ENCODE assay signal across 8 cellular contexts in the genomic region with DNA sequence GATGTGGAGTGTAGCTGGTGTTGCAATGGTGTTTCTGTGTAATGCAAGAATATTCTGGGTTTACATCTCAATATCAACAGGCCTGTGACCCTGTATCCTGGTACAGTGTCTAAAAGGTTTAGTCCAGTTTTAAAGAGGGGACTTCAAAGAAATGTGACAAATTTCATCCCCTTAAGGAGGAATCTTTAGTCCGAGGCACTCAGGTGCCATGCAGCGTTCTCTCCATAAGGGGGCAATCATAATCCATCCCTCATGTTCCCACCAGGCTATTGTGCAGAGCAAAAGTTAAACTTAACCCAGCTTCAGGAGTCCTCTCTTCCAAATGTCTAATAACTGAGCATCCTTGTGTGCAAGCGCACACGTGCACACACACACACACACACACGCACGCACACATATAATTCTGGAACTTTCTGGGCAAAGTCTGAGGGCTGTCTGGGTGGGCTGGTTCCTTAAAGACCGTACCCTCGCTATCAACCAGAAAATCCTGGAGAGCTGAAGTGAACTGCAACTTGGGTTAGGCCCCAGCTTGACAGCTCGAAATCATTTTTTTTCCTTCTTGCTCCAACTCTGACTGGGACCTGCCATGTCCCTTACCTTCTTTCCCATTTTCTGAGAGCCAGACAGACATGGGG. TPM values are rescaled to one million over a fixed set of nuclear protein-coding genes. Genes with fewer than 3 reads are reported as not detected.
A peak's percentile ranks its signal among the peaks of the same experiment; 100 is the strongest.
DNase-seq lines count a peak whose midpoint lies in the region; ATAC-seq and TF ChIP-seq lines count a peak whose summit lies in the region.

No MANE protein-coding gene starts in this region.

- no peak overlapping the region for H3K27ac Mint-ChIP-seq in CD8-positive, alpha-beta T cell

- H3K27me3 Mint-ChIP-seq in CD8-positive, alpha-beta T cell (ENCODE audit: low read depth), result no peaks in the 10 kb centered on the region

- H3K36me3 ChIP-seq in Karpas-422 (ENCODE audit: insufficient read depth, low read length), result no peaks in the 10 kb centered on the region
- H3K36me3 ChIP-seq in trophoblast cell (ENCODE audit: control insufficient read depth in 1 of 2, insufficient read depth in 2 of 2, low read length in 2 of 2), result no peaks in the 10 kb centered on the region
- H3K36me3 ChIP-seq in CD8-positive, alpha-beta T cell (ENCODE audit: insufficient read depth, low read length), result no peaks in the 10 kb centered on the region

- H2BK120ac ChIP-seq in trophoblast cell (ENCODE audit: insufficient read depth, low read length, poor library complexity), result no peak overlapping the region

- H3K9me3 ChIP-seq in Karpas-422 (ENCODE audit: low read length), result no peaks in the 10 kb centered on the region
- no peaks in the 10 kb centered on the region for H3K9me3 ChIP-seq in trophoblast cell (ENCODE audit: insufficient read depth, low read depth, low read length)
- H3K9me3 ChIP-seq in CD8-positive, alpha-beta T cell (ENCODE audit: low read length), result no peaks in the 10 kb centered on the region

- CTCF ChIA-PET in CD8-positive, alpha-beta T cell (lab: Charles Lee), result no interaction called here

- H3K4me1 Mint-ChIP-seq in CD8-positive, alpha-beta T cell (ENCODE audit: low read depth), result peaks cover 10% of the 10 kb centered on the region

- H3K79me2 ChIP-seq in Karpas-422 (ENCODE audit: low read length) (no peaks in the 10 kb centered on the region), trophoblast cell (ENCODE audit: control insufficient read depth, insufficient read depth, low read length, poor library complexity) (no peaks in the 10 kb centered on the region)

- peak; percentile 32 to 51 for DNase-seq in NCI-H2081 (lab: John Stamatoyannopoulos, UW)
- no peak for DNase-seq in NCI-H2081 treated with DMSO at 0.1 percent for 48 hours (lab: John Stamatoyannopoulos, UW)
- DNase-seq in Karpas-422, result peak; percentile 80
- DNase-seq in SKM-1 (lab: John Stamatoyannopoulos, UW; ENCODE audit: unreplicated experiment), result peak; percentile 22
- DNase-seq in fibroblast of the conjunctiva (ENCODE audit: low read depth), result peak; percentile 34
- peak; percentile 37 to 70 for DNase-seq in trophoblast cell
- no peak for DNase-seq in CD8-positive, alpha-beta T cell

- no peak for ATAC-seq in CD8-positive, alpha-beta T cell
- no peak for ATAC-seq in GM19463 (IDR thresholded peaks at IDR 0.05; ENCODE audit: unreplicated experiment)

- H3K23ac ChIP-seq in trophoblast cell (ENCODE audit: low read length), result no peak overlapping the region

- no peak overlapping the region for H3K18ac ChIP-seq in trophoblast cell (ENCODE audit: low read length)

- H3K4ac ChIP-seq in trophoblast cell (ENCODE audit: low read depth, low read length), result no peak overlapping the region

- no CpG with 5 or more reads among the region's 9 CpGs for WGBS in trophoblast cell (ENCODE audit: extremely low coverage, insufficient coverage, insufficient read length)

- no peak overlapping the region for H2AK5ac ChIP-seq in trophoblast cell (ENCODE audit: low read length)

- no peak overlapping the region for H3K9ac ChIP-seq in Karpas-422 (ENCODE audit: low read length)
- no peak overlapping the region for H3K9ac ChIP-seq in trophoblast cell (ENCODE audit: low read length)

- no peak overlapping the region for H2BK12ac ChIP-seq in trophoblast cell (ENCODE audit: low read length)

- H2BK5ac ChIP-seq in trophoblast cell (ENCODE audit: low read depth, low read length, poor library complexity), result no peak overlapping the region

- H4K12ac ChIP-seq in trophoblast cell (ENCODE audit: low read depth, low read length), result no peak overlapping the region

- H3K4me1 ChIP-seq in Karpas-422 (ENCODE audit: low read length) (no peaks in the 10 kb centered on the region), trophoblast cell (ENCODE audit: control insufficient read depth in 1 of 2, insufficient read depth in 2 of 2, low read length in 2 of 2) (peaks cover 0 to 4% of the 10 kb centered on the region in 2 experiments)
- no peaks in the 10 kb centered on the region for H3K4me1 ChIP-seq in CD8-positive, alpha-beta T cell (ENCODE audit: insufficient read depth, low read length)

- H3K14ac ChIP-seq in trophoblast cell (ENCODE audit: low read length), result no peak overlapping the region

- no peaks in the 10 kb centered on the region for H4K20me1 ChIP-seq in Karpas-422 (ENCODE audit: insufficient read depth, low read depth, low read length)

- no peaks in the 10 kb centered on the region for H3K27me3 ChIP-seq in Karpas-422 (ENCODE audit: low read length)
- no peaks in the 10 kb centered on the region for H3K27me3 ChIP-seq in trophoblast cell (ENCODE audit: insufficient read depth, low read length)
- no peaks in the 10 kb centered on the region for H3K27me3 ChIP-seq in CD8-positive, alpha-beta T cell (ENCODE audit: insufficient read depth, low read length)

- no peak overlapping the region for H3K27ac ChIP-seq in Karpas-422 (ENCODE audit: low read length)
- H3K27ac ChIP-seq in trophoblast cell (ENCODE audit: low read depth, low read length), result no peak overlapping the region
- H3K27ac ChIP-seq in CD8-positive, alpha-beta T cell (ENCODE audit: low read depth, low read length), result no peak overlapping the region

- no peak overlapping the region for H4K91ac ChIP-seq in trophoblast cell (ENCODE audit: low read depth, low read length)

- H3K36me3 Mint-ChIP-seq in CD8-positive, alpha-beta T cell, result peaks cover 9% of the 10 kb centered on the region

- intact Hi-C loops in CD8-positive, alpha-beta T cell (cut with DNase I, micrococcal nuclease), result loop anchor here (10.0 kb wide), 2 partner anchors 893 to 1133 kb away; no protein-coding TSS in a partner anchor

- H4K8ac ChIP-seq in trophoblast cell (ENCODE audit: low read depth, low read length), result no peak overlapping the region

- TF ChIP-seq CTCF in CD8-positive, alpha-beta T cell (IDR thresholded peaks at IDR 0.05), result no peak

- H2AFZ ChIP-seq in Karpas-422 (ENCODE audit: low read length), result no peak overlapping the region
- no peak overlapping the region for H2AFZ ChIP-seq in trophoblast cell (ENCODE audit: insufficient read depth, low read length, poor library complexity)

- no peak overlapping the region for H3K4me3 Mint-ChIP-seq in CD8-positive, alpha-beta T cell

- H3K9me2 ChIP-seq in Karpas-422 (replicated peaks; ENCODE audit: insufficient read depth, low read length), result no peaks in the 10 kb centered on the region

- no peaks in the 10 kb centered on the region for H3K9me3 Mint-ChIP-seq in CD8-positive, alpha-beta T cell

- H3K4me3 ChIP-seq in Karpas-422 (ENCODE audit: low read length), result no peak overlapping the region
- no peak overlapping the region for H3K4me3 ChIP-seq in trophoblast cell (ENCODE audit: low read depth, low read length)
- H3K4me3 ChIP-seq in CD8-positive, alpha-beta T cell (ENCODE audit: low read depth, low read length), result no peak overlapping the region

- H3K4me2 ChIP-seq in Karpas-422 (ENCODE audit: low read depth, low read length, poor library complexity, severe bottlenecking) (no peak overlapping the region), trophoblast cell (ENCODE audit: low read length) (no peak overlapping the region)

- H3K79me1 ChIP-seq in trophoblast cell (ENCODE audit: low read length), result no peaks in the 10 kb centered on the region

- POLR2A ChIA-PET in CD8-positive, alpha-beta T cell (lab: Charles Lee), result no interaction called here

RNA-seq across cellular contexts. Expression of gene CRB2, which starts 46.0 kb away (rescaled TPM):
- total RNA-seq in Karpas-422 (2014; rRNA removed; shearing (Covaris generic); ENCODE audit: low replicate concordance), result not detected in 2 replicates
- polyA plus RNA-seq in trophoblast cell (2013), result 5.1 and 5.5 TPM in 2 replicates
- total RNA-seq in CD8-positive, alpha-beta T cell, result not detected

Comparison
In these comparisons a context has a peak if more than half of its experiments do, and no peak if none do; other contexts are left out.
1. DNase-seq: peak in NCI-H2081 (2 of 2), Karpas-422 (single experiment), SKM-1 (single experiment), fibroblast of the conjunctiva (single experiment) and trophoblast cell (2 of 2); none in NCI-H2081 treated with DMSO at 0.1 percent for 48 hours (single experiment) and CD8-positive, alpha-beta T cell (0 of 7).